20 cellular contexts compared by ENCODE assay signal in genomic region chr10:132361581-132362101, GRCh38.
"Had no signal": no experiment of that assay in that cellular context is flagged by ENCODE, and none has a peak within 500 bp of the region (broad histone marks: within the 10 kb centered on the region; RNA-seq: fewer than 3 reads in every experiment).

No MANE protein-coding gene starts in this region.

- H3K27ac ChIP-seq: ascending aorta, brain microvascular endothelial cell, SJSA1, testis, WERI-Rb-1 had no signal

- H3K4me1 Mint-ChIP-seq: activated naive CD4-positive, alpha-beta T cell treated with anti-CD3 and anti-CD28 coated beads, Interleukin-2, amount 50 U/mL, for 24 hours; nephron had no signal

- H3K27ac Mint-ChIP-seq: effector memory CD8-positive, alpha-beta T cell; memory B cell; nephron; progenitor cell of endocrine pancreas; stimulated activated naive CD8-positive, alpha-beta T cell treated with anti-CD3 and anti-CD28 coated beads, Interleukin-15, Interleukin-2, amounts not matched to agents 100 ng/mL and 50 ng/mL, for 24 hours; type B pancreatic cell had no signal

- H3K4me1 ChIP-seq: ascending aorta, SJSA1, testis had no signal

- H3K27me3 ChIP-seq: ascending aorta, brain microvascular endothelial cell, SJSA1, testis had no signal

- ATAC-seq: effector memory CD8-positive, alpha-beta T cell had no signal

- DNase-seq: activated CD4-positive, alpha-beta T cell treated with anti-CD3 and anti-CD28 coated beads, Interleukin-2, amount 50 U/mL, for 4 hours; activated gamma-delta T cell treated with Interleukin-2 at 50 U/mL for 16 hours; brain microvascular endothelial cell; central memory CD4-positive, alpha-beta T cell; effector memory CD8-positive, alpha-beta T cell; foreskin melanocyte; nucleus accumbens; stimulated activated CD4-positive, alpha-beta T cell treated with anti-CD3 and anti-CD28 coated beads, Interleukin-12 subunit alpha, Interleukin-12 subunit beta, amount 100 ng/mL, for 4 hours; stimulated activated CD4-positive, alpha-beta T cell treated with anti-CD3 and anti-CD28 coated beads, Interleukin-4, amount 100 ng/mL, for 4 hours; T-helper 1 cell; testis; WERI-Rb-1 had no signal

- H3K27me3 Mint-ChIP-seq: activated naive CD4-positive, alpha-beta T cell treated with anti-CD3 and anti-CD28 coated beads, Interleukin-2, amount 50 U/mL, for 24 hours; effector memory CD8-positive, alpha-beta T cell; memory B cell; progenitor cell of endocrine pancreas; stimulated activated naive CD8-positive, alpha-beta T cell treated with anti-CD3 and anti-CD28 coated beads, Interleukin-15, Interleukin-2, amounts not matched to agents 100 ng/mL and 50 ng/mL, for 24 hours; type B pancreatic cell had no signal

- H3K9me3 Mint-ChIP-seq: activated naive CD4-positive, alpha-beta T cell treated with anti-CD3 and anti-CD28 coated beads, Interleukin-2, amount 50 U/mL, for 24 hours; effector memory CD8-positive, alpha-beta T cell; nephron; type B pancreatic cell had no signal

- H3K36me3 ChIP-seq: brain microvascular endothelial cell, SJSA1, WERI-Rb-1 had no signal

- H3K36me3 Mint-ChIP-seq: activated naive CD4-positive, alpha-beta T cell treated with anti-CD3 and anti-CD28 coated beads, Interleukin-2, amount 50 U/mL, for 24 hours had no signal

- H3K4me3 Mint-ChIP-seq: activated naive CD4-positive, alpha-beta T cell treated with anti-CD3 and anti-CD28 coated beads, Interleukin-2, amount 50 U/mL, for 24 hours; effector memory CD8-positive, alpha-beta T cell; memory B cell; nephron; stimulated activated naive CD8-positive, alpha-beta T cell treated with anti-CD3 and anti-CD28 coated beads, Interleukin-15, Interleukin-2, amounts not matched to agents 100 ng/mL and 50 ng/mL, for 24 hours; type B pancreatic cell had no signal

- H3K9me3 ChIP-seq: ascending aorta, SJSA1, testis had no signal

- H3K4me3 ChIP-seq: ascending aorta, SJSA1, testis had no signal
